15 cellular contexts compared by ENCODE assay signal in genomic region chr14:61380984-61381383, GRCh38. TPM values are rescaled to one million over a fixed set of nuclear protein-coding genes. Genes with fewer than 3 reads are reported as not detected.
DNase-seq lines count a peak whose midpoint lies in the region; ATAC-seq and TF ChIP-seq lines count a peak whose summit lies in the region.
"Had no signal": no experiment of that assay in that cellular context is flagged by ENCODE, and none has a peak within 500 bp of the region (broad histone marks: within the 10 kb centered on the region; RNA-seq: fewer than 3 reads in every experiment).

No MANE protein-coding gene starts in this region.

- in situ Hi-C loops in mammary epithelial cell (cut with MboI; ENCODE audit: low sequenced_read_pairs in 2 of 2): no loop called here

- H3K9ac ChIP-seq in Loucy (ENCODE audit: low read depth, low read length, poor library complexity, severe bottlenecking) (no peak overlapping the region), mammary epithelial cell (ENCODE audit: insufficient read depth, low read length) (no peak overlapping the region), MM.1S (ENCODE audit: low read length) (no peak overlapping the region)

- H3K27ac Mint-ChIP-seq in activated naive CD4-positive, alpha-beta T cell treated with anti-CD3 and anti-CD28 coated beads, Interleukin-2, amount 10 ng/mL, durations not matched to agents 7 days and 5 days: peak overlapping the region; percentile 60
- H3K27ac Mint-ChIP-seq in progenitor cell of endocrine pancreas: no peak overlapping the region
- no peak overlapping the region for H3K27ac Mint-ChIP-seq in stimulated activated naive B cell treated with anti-CD40 and anti-IgM and Interleukin-4, amounts not matched to agents 10 μg/mL and 1 μg/mL and 100 μg/mL, for 72 hours
- H3K27ac Mint-ChIP-seq: naive B cell had no signal

- peaks cover 20% of the 10 kb centered on the region for H3K9me3 Mint-ChIP-seq in activated naive CD4-positive, alpha-beta T cell treated with anti-CD3 and anti-CD28 coated beads, Interleukin-2, amount 10 ng/mL, durations not matched to agents 7 days and 5 days
- H3K9me3 Mint-ChIP-seq in progenitor cell of endocrine pancreas (ENCODE audit: low read depth): peaks cover 6% of the 10 kb centered on the region
- peaks cover 12 to 14% of the 10 kb centered on the region in 2 donors for H3K9me3 Mint-ChIP-seq in stimulated activated naive B cell treated with anti-CD40 and anti-IgM and Interleukin-4, amounts not matched to agents 10 μg/mL and 1 μg/mL and 100 μg/mL, for 72 hours

- no peaks in the 10 kb centered on the region for H3K27me3 Mint-ChIP-seq in activated naive CD4-positive, alpha-beta T cell treated with anti-CD3 and anti-CD28 coated beads, Interleukin-2, amount 10 ng/mL, durations not matched to agents 7 days and 5 days
- no peaks in the 10 kb centered on the region for H3K27me3 Mint-ChIP-seq in progenitor cell of endocrine pancreas
- peaks cover 0 to 6% of the 10 kb centered on the region in 2 donors for H3K27me3 Mint-ChIP-seq in stimulated activated naive B cell treated with anti-CD40 and anti-IgM and Interleukin-4, amounts not matched to agents 10 μg/mL and 1 μg/mL and 100 μg/mL, for 72 hours

- intact Hi-C loops in mammary epithelial cell (cut with micrococcal nuclease): no loop called here

- H3K9me2 ChIP-seq in Loucy (replicated peaks; ENCODE audit: low read depth, low read length) (no peaks in the 10 kb centered on the region), MM.1S (replicated peaks; ENCODE audit: insufficient read depth, low read length) (no peaks in the 10 kb centered on the region)

- H3K4me2 ChIP-seq in Loucy (ENCODE audit: low read depth, low read length, poor library complexity, severe bottlenecking) (no peak overlapping the region), mammary epithelial cell (ENCODE audit: insufficient read depth, low read depth, low read length) (no peak overlapping the region), MM.1S (ENCODE audit: low read depth, low read length) (no peak overlapping the region)

- ATAC-seq in stimulated activated naive B cell treated with anti-CD40 and anti-IgM and Interleukin-4, amounts not matched to agents 10 μg/mL and 1 μg/mL and 100 μg/mL, for 72 hours (replicated peaks): no peak

- no peaks in the 10 kb centered on the region for H3K27me3 ChIP-seq in Loucy (ENCODE audit: insufficient read depth, low read length, poor library complexity, severe bottlenecking)
- no peaks in the 10 kb centered on the region for H3K27me3 ChIP-seq in mammary epithelial cell (ENCODE audit: insufficient read depth, low read length)
- H3K27me3 ChIP-seq in MM.1S (replicated peaks; ENCODE audit: insufficient read depth, low read length): no peaks in the 10 kb centered on the region

- 89% methylated on average over 2 of the region's 3 CpGs for WGBS in mammary epithelial cell (ENCODE audit: low coverage, missing lambda C conversion rate)

- H3K4me1 Mint-ChIP-seq in activated naive CD4-positive, alpha-beta T cell treated with anti-CD3 and anti-CD28 coated beads, Interleukin-2, amount 10 ng/mL, durations not matched to agents 7 days and 5 days: peaks cover 21% of the 10 kb centered on the region
- peaks cover 5% of the 10 kb centered on the region for H3K4me1 Mint-ChIP-seq in progenitor cell of endocrine pancreas (ENCODE audit: low read depth)
- peaks cover 9 to 20% of the 10 kb centered on the region in 2 donors for H3K4me1 Mint-ChIP-seq in stimulated activated naive B cell treated with anti-CD40 and anti-IgM and Interleukin-4, amounts not matched to agents 10 μg/mL and 1 μg/mL and 100 μg/mL, for 72 hours

- H3K27ac ChIP-seq in mammary epithelial cell (ENCODE audit: insufficient read depth, low read depth, low read length) (no peak overlapping the region), MM.1S (ENCODE audit: low read length) (no peak overlapping the region)
- H3K27ac ChIP-seq: HL-60 had no signal

- peaks cover 64% of the 10 kb centered on the region for H3K36me3 Mint-ChIP-seq in activated naive CD4-positive, alpha-beta T cell treated with anti-CD3 and anti-CD28 coated beads, Interleukin-2, amount 10 ng/mL, durations not matched to agents 7 days and 5 days
- peaks cover 4% of the 10 kb centered on the region for H3K36me3 Mint-ChIP-seq in progenitor cell of endocrine pancreas (ENCODE audit: insufficient read depth)
- H3K36me3 Mint-ChIP-seq in stimulated activated naive B cell treated with anti-CD40 and anti-IgM and Interleukin-4, amounts not matched to agents 10 μg/mL and 1 μg/mL and 100 μg/mL, for 72 hours: peaks cover 8 to 14% of the 10 kb centered on the region in 2 donors

- no peaks in the 10 kb centered on the region for H3K9me3 ChIP-seq in Loucy (ENCODE audit: insufficient read depth, low read depth, low read length)
- H3K9me3 ChIP-seq in mammary epithelial cell (replicated peaks; ENCODE audit: insufficient read depth, low read length): no peaks in the 10 kb centered on the region
- no peaks in the 10 kb centered on the region for H3K9me3 ChIP-seq in MM.1S (replicated peaks; ENCODE audit: insufficient read depth, low read length)

- dilution Hi-C loops in mammary epithelial cell (cut with HindIII; ENCODE audit: low sequenced_read_pairs): no loop called here

- H3K4me1 ChIP-seq in Loucy (ENCODE audit: insufficient read depth, low read length, poor library complexity, severe bottlenecking) (peaks cover 53% of the 10 kb centered on the region), mammary epithelial cell (ENCODE audit: insufficient read depth, low read length) (peaks cover 5% of the 10 kb centered on the region), MM.1S (ENCODE audit: low read length) (no peaks in the 10 kb centered on the region)

- peaks cover 97% of the 10 kb centered on the region for H3K79me2 ChIP-seq in Loucy (ENCODE audit: insufficient read depth, low read length)
- peaks cover 5% of the 10 kb centered on the region for H3K79me2 ChIP-seq in mammary epithelial cell (ENCODE audit: insufficient read depth, low read length)
- no peaks in the 10 kb centered on the region for H3K79me2 ChIP-seq in MM.1S (ENCODE audit: low read length)

- H2AFZ ChIP-seq in Loucy (ENCODE audit: low read length) (no peak overlapping the region), mammary epithelial cell (ENCODE audit: low read depth, low read length) (no peak overlapping the region), MM.1S (ENCODE audit: low read length) (no peak overlapping the region)

- no peaks in the 10 kb centered on the region for H3F3A ChIP-seq in Loucy (ENCODE audit: low read depth)
- H3F3A ChIP-seq in MM.1S (ENCODE audit: insufficient read depth, low read length): no peaks in the 10 kb centered on the region

- no TSS peak for BruUV-seq in mammary epithelial cell (replicated peaks; lab: Mats Ljungman, UMichigan)

- no peak overlapping the region for H3K4me3 Mint-ChIP-seq in activated naive CD4-positive, alpha-beta T cell treated with anti-CD3 and anti-CD28 coated beads, Interleukin-2, amount 10 ng/mL, durations not matched to agents 7 days and 5 days
- H3K4me3 Mint-ChIP-seq in progenitor cell of endocrine pancreas (ENCODE audit: low read depth): no peak overlapping the region
- H3K4me3 Mint-ChIP-seq in stimulated activated naive B cell treated with anti-CD40 and anti-IgM and Interleukin-4, amounts not matched to agents 10 μg/mL and 1 μg/mL and 100 μg/mL, for 72 hours: no peak overlapping the region
- H3K4me3 Mint-ChIP-seq: naive B cell had no signal

- H4K20me1 ChIP-seq in Loucy (ENCODE audit: insufficient read depth, low read length, poor library complexity, severe bottlenecking): peaks cover 64% of the 10 kb centered on the region
- H4K20me1 ChIP-seq in mammary epithelial cell (ENCODE audit: insufficient read depth, low read length): no peaks in the 10 kb centered on the region
- H4K20me1 ChIP-seq in MM.1S (ENCODE audit: insufficient read depth, low read length): no peaks in the 10 kb centered on the region

- CTCF ChIA-PET in activated naive CD4-positive, alpha-beta T cell treated with anti-CD3 and anti-CD28 coated beads, Interleukin-2, amount 10 ng/mL, durations not matched to agents 7 days and 5 days (lab: Charles Lee): interaction anchor here (0.7 to 2.4 kb wide), 2 partner anchors 10 to 52 kb away, joined by 3 to 6 read pairs; no protein-coding TSS in a partner anchor
- CTCF ChIA-PET in mammary epithelial cell (lab: Charles Lee; ENCODE audit: low non-redundant PET): no interaction called here

- H3K4me3 ChIP-seq in Loucy (ENCODE audit: low read length, poor library complexity, severe bottlenecking): no peak overlapping the region
- H3K4me3 ChIP-seq in mammary epithelial cell (replicated peaks in 1 of 3; ENCODE audit: insufficient read depth in 1 of 3, low read depth in 2 of 3, low read length in 3 of 3): no peak overlapping the region
- H3K4me3 ChIP-seq in MM.1S (ENCODE audit: low read length): no peak overlapping the region

- 0 out of 2 replicates have a peak, but pooled peaks have one; percentile 14 for TF ChIP-seq CTCF in Loucy (conservative IDR thresholded peaks at IDR 0.05; ENCODE audit: low read length)
- peak; percentile 14 to 27 for TF ChIP-seq CTCF in mammary epithelial cell (conservative IDR thresholded peaks at IDR 0.05 in 1 of 2, IDR thresholded peaks at IDR 0.05 in 1 of 2; ENCODE audit: extremely low read depth in 1 of 2, insufficient read depth in 1 of 2, low read depth in 1 of 2, low read length in 2 of 2)
- TF ChIP-seq CTCF in progenitor cell of endocrine pancreas (IDR thresholded peaks at IDR 0.05; ENCODE audit: unreplicated experiment): peak; percentile 18
- TF ChIP-seq CTCF in MM.1S (IDR thresholded peaks at IDR 0.05; ENCODE audit: low read length): no peak

- DNase-seq in activated naive CD4-positive, alpha-beta T cell treated with anti-CD3 and anti-CD28 coated beads, Interleukin-2, amount 10 ng/mL, durations not matched to agents 7 days and 5 days: no peak
- no peak for DNase-seq in activated naive CD4-positive, alpha-beta T cell treated with anti-CD3 and anti-CD28 coated beads, Interleukin-2, amount 50 U/mL, for 16 hours
- DNase-seq in mammary epithelial cell: no peak
- DNase-seq in progenitor cell of endocrine pancreas (ENCODE audit: low spot score, unreplicated experiment): no peak
- no peak for DNase-seq in stimulated activated naive B cell treated with anti-CD40 and anti-IgM and Interleukin-4, amounts not matched to agents 10 μg/mL and 1 μg/mL and 100 μg/mL, for 72 hours
- DNase-seq in DMS53 (lab: John Stamatoyannopoulos, UW): no peak
- no peak for DNase-seq in MM.1S
- DNase-seq: caudate nucleus; effector CD4-positive, alpha-beta T cell; KG1; naive B cell; NCI-H1417 treated with DMSO at 0.1 percent for 48 hours; NCI-H345 had no signal

- peaks cover 10% of the 10 kb centered on the region; the same call in 1 of the 2 replicates for H3K36me3 ChIP-seq in Loucy (ENCODE audit: insufficient read depth, low read length)
- no peaks in the 10 kb centered on the region for H3K36me3 ChIP-seq in mammary epithelial cell (ENCODE audit: insufficient read depth, low read length)
- H3K36me3 ChIP-seq in MM.1S (replicated peaks; ENCODE audit: insufficient read depth, low read length): no peaks in the 10 kb centered on the region

RNA-seq across cellular contexts. Expression of gene PRKCH, which starts 59.6 kb away (rescaled TPM):
- total RNA-seq in mammary epithelial cell: 10 to 100 TPM in 1 of 2 donors, 1 to 10 TPM in 1; 8.8 to 16.2 TPM
- polyA plus RNA-seq in mammary epithelial cell: 11.5 TPM
- polyA minus RNA-seq in mammary epithelial cell: 21.2 TPM
- total RNA-seq in progenitor cell of endocrine pancreas: 4.5 and 5.1 TPM in 2 replicates
